ENCODE assay signal across 9 cellular contexts in the genomic region with DNA sequence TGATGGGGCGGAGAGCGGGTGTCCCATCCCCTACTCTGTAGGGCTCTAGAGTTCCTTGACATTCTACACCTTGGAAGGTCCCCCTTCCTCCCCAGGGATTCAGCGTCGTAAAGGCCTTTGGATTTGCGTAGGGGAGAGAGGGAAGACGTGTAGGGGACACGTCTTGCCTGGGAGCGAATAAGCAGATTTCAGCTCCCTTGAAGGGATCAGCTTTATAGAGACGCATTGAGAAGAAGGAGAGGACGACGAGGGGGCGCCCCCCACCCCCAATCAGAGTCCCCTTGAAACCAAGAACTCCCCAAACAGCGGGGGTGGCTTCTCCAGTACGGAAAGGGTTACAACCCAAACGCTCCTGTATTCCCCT. TPM values are rescaled to one million over a fixed set of nuclear protein-coding genes. Genes with fewer than 3 reads are reported as not detected.
A peak's percentile ranks its signal among the peaks of the same experiment; 100 is the strongest.
DNase-seq lines count a peak whose midpoint lies in the region; ATAC-seq, FAIRE-seq and TF ChIP-seq lines count a peak whose summit lies in the region.
"Had no signal": no experiment of that assay in that cellular context is flagged by ENCODE, and none has a peak within 500 bp of the region (broad histone marks: within the 10 kb centered on the region; RNA-seq: fewer than 3 reads in every experiment).

No MANE protein-coding gene starts in this region.

- TSS peak; percentile 77 for BruUV-seq in HCT116 (replicated peaks; lab: Mats Ljungman, UMichigan)

- H3K9me3 ChIP-seq in A549: no peaks in the 10 kb centered on the region
- no peaks in the 10 kb centered on the region for H3K9me3 ChIP-seq in HCT116 (ENCODE audit: control insufficient read depth in 1 of 2, insufficient read depth in 1 of 2, low read depth in 1 of 2, low read length in 2 of 2)

- no peak for TF ChIP-seq CTCF in A549 (IDR thresholded peaks at IDR 0.05)
- TF ChIP-seq CTCF in HCT116 (IDR thresholded peaks at IDR 0.05 in 2 of 3, conservative IDR thresholded peaks at IDR 0.05 in 1 of 3; ENCODE audit: borderline replicate concordance in 1 of 3, insufficient read depth in 1 of 3, low read depth in 2 of 3, low read length in 2 of 3): no peak

- TF ChIP-seq EP300 in A549 (IDR thresholded peaks at IDR 0.05): no peak

- no peaks in the 10 kb centered on the region for H3K27me3 ChIP-seq in HCT116 (ENCODE audit: insufficient read depth, low read length)

- H3K4me2 ChIP-seq in A549 (peak overlapping the region; percentile 85), HCT116 (ENCODE audit: low read length) (peak overlapping the region; percentile 86)

- TF ChIP-seq POLR2A in A549 (IDR thresholded peaks at IDR 0.05; ENCODE audit: low read length) (no peak; the same call in 1 of the 2 replicates), HCT116 (IDR thresholded peaks at IDR 0.05; ENCODE audit: borderline replicate concordance, extremely low read depth, insufficient read depth, insufficient read length) (no peak)

- no peaks in the 10 kb centered on the region for H3K79me2 ChIP-seq in HCT116 (ENCODE audit: insufficient read depth, low read length)

- H3K4me1 ChIP-seq in A549 (peaks cover 12% of the 10 kb centered on the region), HCT116 (ENCODE audit: control insufficient read depth in 1 of 2, insufficient read depth in 2 of 2, low read length in 2 of 2) (peaks cover 10 to 25% of the 10 kb centered on the region in 2 experiments)

- no peaks in the 10 kb centered on the region for H3K27me3 Mint-ChIP-seq in activated naive CD8-positive, alpha-beta T cell

- H3K36me3 Mint-ChIP-seq in activated naive CD8-positive, alpha-beta T cell: no peaks in the 10 kb centered on the region

- RAD21 ChIA-PET in HCT116 (lab: Charles Lee; ENCODE audit: low non-redundant PET in 1 of 2, low total read pairs in 2 of 2, uncharacterized antibody in 2 of 2, unreplicated experiment in 2 of 2): no interaction called here

- H3K9ac ChIP-seq in HCT116 (ENCODE audit: low read length): peak overlapping the region; percentile 51

- 12% methylated on average over 15 of the region's 15 CpGs for WGBS in A549 (ENCODE audit: missing lambda C conversion rate)

- DNase-seq in A549 (ENCODE audit: low read depth in 1 of 2, low spot score in 1 of 2) (peak in 1 of 2 experiments; percentile 38), HCT116 (ENCODE audit: low read depth, low spot score) (no peak), iris pigment epithelial cell (ENCODE audit: low read depth) (peak; percentile 28), substantia nigra (lab: John Stamatoyannopoulos, UW) (no peak), SK-N-DZ (ENCODE audit: low spot score) (no peak), middle frontal gyrus (ENCODE audit: extremely low spot score, low spot score) (no peak)

- CTCF ChIA-PET in A549 (lab: Yijun Ruan, JAX): interaction anchor here (1.1 to 24.8 kb wide), 7 partner anchors 10 to 481 kb away, joined by 3 to 833 read pairs (median 7); partner anchors contain the start of genes ATP5MC2 and HOXC10
- CTCF ChIA-PET in HCT116 (lab: Charles Lee): interaction anchor here (1.1 to 2.7 kb wide), 2 partner anchors 16 to 25 kb away, joined by 3 to 10 read pairs; no protein-coding TSS in a partner anchor

- H3K4me1 Mint-ChIP-seq in activated naive CD8-positive, alpha-beta T cell (ENCODE audit: low read depth): peaks cover 21% of the 10 kb centered on the region

- POLR2A ChIA-PET in A549 (lab: Yijun Ruan, JAX) (no interaction called here), HCT116 (lab: Charles Lee) (interaction anchor here (1.8 kb wide), 1 partner anchor 32 kb away, joined by 4 read pairs; no protein-coding TSS in a partner anchor)

- intact Hi-C loops in HCT116 (cut with micrococcal nuclease): no loop called here

- H3K27ac ChIP-seq in A549 (peak overlapping the region; percentile 38 to 72; a peak in 5 of 6 replicates), HCT116 (ENCODE audit: low read depth, low read length) (no peak overlapping the region), substantia nigra (ENCODE audit: low read depth, low read length, poor library complexity, severe bottlenecking) (peak overlapping the region; percentile 70)

- H3K9me3 Mint-ChIP-seq in activated naive CD8-positive, alpha-beta T cell (ENCODE audit: low read depth): no peaks in the 10 kb centered on the region

- no peaks in the 10 kb centered on the region for H3K9me2 ChIP-seq in HCT116 (ENCODE audit: insufficient read depth)

- FAIRE-seq in A549 (lab: Jason Lieb, UNC): no peak

- no peak overlapping the region for H2AFZ ChIP-seq in HCT116 (ENCODE audit: low read depth, low read length, poor library complexity, severe bottlenecking)

- TF ChIP-seq RAD21 in A549 (conservative IDR thresholded peaks at IDR 0.05 in 1 of 2, IDR thresholded peaks at IDR 0.05 in 1 of 2) (no peak), HCT116 (IDR thresholded peaks at IDR 0.05; ENCODE audit: low read depth) (no peak)

- H3K27ac Mint-ChIP-seq in activated naive CD8-positive, alpha-beta T cell: peak overlapping the region; percentile 95

- H3K36me3 ChIP-seq in HCT116 (ENCODE audit: control insufficient read depth in 1 of 2, insufficient read depth in 2 of 2, low read length in 2 of 2): no peaks in the 10 kb centered on the region

- ATAC-seq in A549 (peak; percentile 15 to 31), HCT116 (peak; percentile 1; the same call in 1 of the 2 replicates), GM18870 (IDR thresholded peaks at IDR 0.05; ENCODE audit: unreplicated experiment) (no peak)

- H3K4me3 ChIP-seq in A549 (peak overlapping the region; percentile 64), HCT116 (replicated peaks in 1 of 2; ENCODE audit: low read depth in 1 of 2, low read length in 2 of 2) (peak overlapping the region; percentile 70 to 86)

- peak overlapping the region; percentile 98 for H3K4me3 Mint-ChIP-seq in activated naive CD8-positive, alpha-beta T cell

- no peaks in the 10 kb centered on the region for H4K20me1 ChIP-seq in HCT116 (ENCODE audit: insufficient read depth)

TF ChIP-seq in A549, 52 proteins besides CTCF, POLR2A, EP300 and RAD21:
- TF ChIP-seq PHF8 (IDR thresholded peaks at IDR 0.05; ENCODE audit: borderline replicate concordance, low read depth): peak; percentile 31; the same call in 1 of the 2 replicates
- no peak for TF ChIP-seq CHD2 (IDR thresholded peaks at IDR 0.05; ENCODE audit: low read length, partially characterized antibody)

TF ChIP-seq in HCT116, 20 proteins besides CTCF, POLR2A, EP300 and RAD21:
- no peak for TF ChIP-seq MAX (IDR thresholded peaks at IDR 0.05)
- peak; percentile 23; the same call in 1 of the 2 replicates for TF ChIP-seq ZFX (IDR thresholded peaks at IDR 0.05)
TF ChIP-seq in HCT116: peak in this region for 1.

RNA-seq across cellular contexts. Expression of gene CALCOCO1, which starts 0.3 kb away (rescaled TPM):
- polyA plus RNA-seq in A549 (2011; rRNA removed): 41.5 and 54.5 TPM in 2 replicates
- 15.6 and 21.3 TPM in 2 replicates for polyA plus RNA-seq in A549 (2012; cell fraction: cytosol; rRNA removed)
- 59.4 and 69.1 TPM in 2 replicates for polyA plus RNA-seq in A549 (2012; cell fraction: nucleus; rRNA removed)
- 18.7 to 28.8 TPM (median 28.7 TPM) in 3 replicates for polyA plus RNA-seq in A549 (2017; fragmentation: RNase III; extraction: RNeasy Plus Mini Kit Qiagen cat#74134 plus additional on column Dnase treatment)
- polyA minus RNA-seq in A549 (2011; rRNA and poly(A)+ RNA removed): 49.6 and 75.0 TPM in 2 replicates
- 42.6 TPM for total RNA-seq in HCT116 (2021; ENCODE audit: unreplicated experiment)
- 33.2 and 36.3 TPM in 2 replicates for polyA plus RNA-seq in HCT116 (2012)
- 51.8 and 62.2 TPM in 2 replicates for polyA plus RNA-seq in SK-N-DZ (2014; cell fraction: cytosol; rRNA removed)
- 236 and 252 TPM in 2 replicates for polyA plus RNA-seq in SK-N-DZ (2014; cell fraction: nucleus; rRNA removed)

RNA-seq across cellular contexts. Expression of gene CISTR, which starts 24.9 kb away (rescaled TPM):
- not detected in 2 replicates for polyA plus RNA-seq in A549 (2011; rRNA removed)
- polyA plus RNA-seq in A549 (2012; cell fraction: cytosol; rRNA removed): not detected in 2 replicates
- polyA plus RNA-seq in A549 (2012; cell fraction: nucleus; rRNA removed): not detected in 2 replicates
- polyA plus RNA-seq in A549 (2017; fragmentation: RNase III; extraction: RNeasy Plus Mini Kit Qiagen cat#74134 plus additional on column Dnase treatment): not detected in 3 replicates
- not detected in 2 replicates for polyA minus RNA-seq in A549 (2011; rRNA and poly(A)+ RNA removed)
- not detected for total RNA-seq in HCT116 (2021; ENCODE audit: unreplicated experiment)
- polyA plus RNA-seq in HCT116 (2012): not detected in 2 replicates
- polyA plus RNA-seq in SK-N-DZ (2014; cell fraction: cytosol; rRNA removed): not detected in 2 replicates
- not detected in 2 replicates for polyA plus RNA-seq in SK-N-DZ (2014; cell fraction: nucleus; rRNA removed)
- total RNA-seq: pulmonary artery endothelial cell had no signal

RNA-seq across cellular contexts. Expression of gene ATP5MC2, which starts 51.0 kb away (rescaled TPM):
- polyA plus RNA-seq in A549 (2011; rRNA removed) (402 and 678 TPM in 2 replicates), A549 (2017; fragmentation: RNase III; extraction: RNeasy Plus Mini Kit Qiagen cat#74134 plus additional on column Dnase treatment) (540 to 553 TPM (median 542 TPM) in 3 replicates)
- 681 and 867 TPM in 2 replicates for polyA plus RNA-seq in A549 (2012; cell fraction: cytosol; rRNA removed)
- polyA plus RNA-seq in A549 (2012; cell fraction: nucleus; rRNA removed): 456 and 509 TPM in 2 replicates
- polyA minus RNA-seq in A549 (2011; rRNA and poly(A)+ RNA removed): 1,209 and 1,762 TPM in 2 replicates
- 304 TPM for total RNA-seq in HCT116 (2021; ENCODE audit: unreplicated experiment)
- 610 and 669 TPM in 2 replicates for polyA plus RNA-seq in HCT116 (2012)
- polyA plus RNA-seq in SK-N-DZ (2014; cell fraction: cytosol; rRNA removed): 1,037 and 1,180 TPM in 2 replicates
- polyA plus RNA-seq in SK-N-DZ (2014; cell fraction: nucleus; rRNA removed): 519 and 626 TPM in 2 replicates
